ENCODE assay signal across 1 cellular context in genomic region chr16:84617631-84618427, GRCh38.
A peak's percentile ranks its signal among the peaks of the same experiment; 100 is the strongest.
TF ChIP-seq lines count a peak whose summit lies in the region.

TSS of gene COTL1 (minus strand) at chr16:84618078. CDS start at chr16:84617914, 164 bp downstream.

TF ChIP-seq in HEK293, 187 proteins besides CTCF, POLR2A, EP300 and RAD21 (continued from another document and continues in another):
- TF ChIP-seq ZFP41 (tag by site-specific recombination; IDR thresholded peaks at IDR 0.05; ENCODE audit: borderline replicate concordance), result no peak
- no peak for TF ChIP-seq ZNF692 (tag by site-specific recombination; IDR thresholded peaks at IDR 0.05)
- TF ChIP-seq SP2 (tag by site-specific recombination; IDR thresholded peaks at IDR 0.05), result peak; percentile 81
- TF ChIP-seq ZNF704 (tag by site-specific recombination; IDR thresholded peaks at IDR 0.05), result no peak
- TF ChIP-seq ZNF580 (tag by site-specific recombination; IDR thresholded peaks at IDR 0.05), result no peak
- no peak for TF ChIP-seq ZNF555 (tag by site-specific recombination; conservative IDR thresholded peaks at IDR 0.05)
- TF ChIP-seq ZNF362 (tag by site-specific recombination; IDR thresholded peaks at IDR 0.05), result no peak
- TF ChIP-seq ZSCAN4 (tag by site-specific recombination; IDR thresholded peaks at IDR 0.05), result no peak
- no peak; the same call in 1 of the 2 replicates for TF ChIP-seq PRDM4 (tag by site-specific recombination; IDR thresholded peaks at IDR 0.05)
- no peak for TF ChIP-seq ZNF423 (tag by site-specific recombination; IDR thresholded peaks at IDR 0.05)
- no peak for TF ChIP-seq ZNF26 (tag by site-specific recombination; IDR thresholded peaks at IDR 0.05)
- no peak for TF ChIP-seq ZNF707 (tag by site-specific recombination; IDR thresholded peaks at IDR 0.05)
- no peak for TF ChIP-seq PRDM6 (tag by site-specific recombination; IDR thresholded peaks at IDR 0.05)
- TF ChIP-seq SP3 (tag by site-specific recombination; IDR thresholded peaks at IDR 0.05), result peak; percentile 88
- TF ChIP-seq PATZ1 (tag by site-specific recombination; IDR thresholded peaks at IDR 0.05), result peak; percentile 99
- no peak for TF ChIP-seq GLIS2 (tag by site-specific recombination; IDR thresholded peaks at IDR 0.05)
- TF ChIP-seq ZNF133 (tag by site-specific recombination; IDR thresholded peaks at IDR 0.05), result no peak
- TF ChIP-seq MZF1 (tag by site-specific recombination; IDR thresholded peaks at IDR 0.05; ENCODE audit: borderline replicate concordance), result no peak
- TF ChIP-seq ZNF174 (tag by site-specific recombination; IDR thresholded peaks at IDR 0.05), result no peak
- TF ChIP-seq ZNF791 (tag by site-specific recombination; IDR thresholded peaks at IDR 0.05), result no peak
- TF ChIP-seq ZNF155 (tag by site-specific recombination; IDR thresholded peaks at IDR 0.05), result no peak
- no peak for TF ChIP-seq ZNF621 (tag by site-specific recombination; IDR thresholded peaks at IDR 0.05)
- no peak for TF ChIP-seq ZNF426 (tag by site-specific recombination; IDR thresholded peaks at IDR 0.05)
- no peak for TF ChIP-seq ZNF660 (tag by site-specific recombination; IDR thresholded peaks at IDR 0.05)
- TF ChIP-seq KLF10 (tag by site-specific recombination; IDR thresholded peaks at IDR 0.05), result peak; percentile 42; the same call in 1 of the 2 replicates
- no peak for TF ChIP-seq SCRT2 (tag by site-specific recombination; IDR thresholded peaks at IDR 0.05)
- no peak for TF ChIP-seq ZNF10 (tag by site-specific recombination; IDR thresholded peaks at IDR 0.05)
- no peak for TF ChIP-seq ZNF239 (tag by site-specific recombination; IDR thresholded peaks at IDR 0.05)
- no peak for TF ChIP-seq ZNF391 (tag by site-specific recombination; IDR thresholded peaks at IDR 0.05; ENCODE audit: borderline replicate concordance, low read depth)
- no peak for TF ChIP-seq ZNF157 (tag by site-specific recombination; IDR thresholded peaks at IDR 0.05)
- TF ChIP-seq KLF8 (tag by site-specific recombination; IDR thresholded peaks at IDR 0.05), result peak; percentile 52; the same call in 1 of the 2 replicates
- no peak for TF ChIP-seq SCRT1 (tag by site-specific recombination; IDR thresholded peaks at IDR 0.05; ENCODE audit: borderline replicate concordance)
- no peak for TF ChIP-seq ZNF112 (tag by site-specific recombination; IDR thresholded peaks at IDR 0.05)
- peak; percentile 72 for TF ChIP-seq ZNF366 (tag by site-specific recombination; conservative IDR thresholded peaks at IDR 0.05)
- TF ChIP-seq ZBTB20 (tag by site-specific recombination; IDR thresholded peaks at IDR 0.05), result peak; percentile 18; the same call in 1 of the 2 replicates
- no peak for TF ChIP-seq ZNF514 (tag by site-specific recombination; IDR thresholded peaks at IDR 0.05)
- no peak for TF ChIP-seq ZNF37A (tag by site-specific recombination; IDR thresholded peaks at IDR 0.05)
- no peak for TF ChIP-seq PRDM10 (tag by site-specific recombination; IDR thresholded peaks at IDR 0.05)
